ENCODE assay signal across 19 cellular contexts in genomic region chr15:51270706-51271105, GRCh38.
"Had no signal": no experiment of that assay in that cellular context is flagged by ENCODE, and none has a peak within 500 bp of the region (broad histone marks: within the 10 kb centered on the region; RNA-seq: fewer than 3 reads in every experiment).

No MANE protein-coding gene starts in this region.

- DNase-seq: activated CD4-positive, alpha-beta T cell treated with anti-CD3 and anti-CD28 coated beads for 36 hours; activated CD8-positive, alpha-beta memory T cell treated with anti-CD3 and anti-CD28 coated beads, Interleukin-2, amount 50 U/mL, for 48 hours; activated CD8-positive, alpha-beta T cell treated with anti-CD3 and anti-CD28 coated beads for 36 hours; activated naive CD4-positive, alpha-beta T cell treated with Interleukin-2 at 50 U/mL for 16 hours; effector memory CD8-positive, alpha-beta T cell; lower lobe of right lung; naive thymus-derived CD8-positive, alpha-beta T cell; right cardiac atrium; spleen; stimulated activated naive CD4-positive, alpha-beta T cell treated with Interleukin-2 at 50 U/mL for 16 hours; T-cell; testis; WERI-Rb-1 had no signal

- H3K79me2 ChIP-seq: hepatocyte had no signal

- H3K27ac Mint-ChIP-seq: activated CD4-positive, alpha-beta T cell treated with anti-CD3 and anti-CD28 coated beads for 36 hours; activated CD8-positive, alpha-beta T cell treated with anti-CD3 and anti-CD28 coated beads for 36 hours; dendritic cell treated with granulocyte-macrophage colony-stimulating factor and Interleukin-4, amounts not matched to agents 40 ng/mL and 50 ng/mL, for 4 days; effector memory CD8-positive, alpha-beta T cell; naive thymus-derived CD8-positive, alpha-beta T cell; T-cell had no signal

- H3K4me3 ChIP-seq: body of pancreas, gastroesophageal sphincter, hepatocyte, lower lobe of right lung, spleen, testis had no signal

- H3K4me3 Mint-ChIP-seq: activated CD4-positive, alpha-beta T cell treated with anti-CD3 and anti-CD28 coated beads for 36 hours; activated CD8-positive, alpha-beta T cell treated with anti-CD3 and anti-CD28 coated beads for 36 hours; dendritic cell treated with granulocyte-macrophage colony-stimulating factor and Interleukin-4, amounts not matched to agents 40 ng/mL and 50 ng/mL, for 4 days; effector memory CD8-positive, alpha-beta T cell; naive thymus-derived CD8-positive, alpha-beta T cell; T-cell had no signal

- H3K9me3 ChIP-seq: body of pancreas, gastroesophageal sphincter, lower lobe of right lung, neutrophil, spleen, testis had no signal

- H3K27me3 ChIP-seq: body of pancreas, testis had no signal

- H3K27ac ChIP-seq: body of pancreas, epithelial cell of prostate, gastroesophageal sphincter, hepatocyte, lower lobe of right lung, neutrophil, spleen, testis, WERI-Rb-1 had no signal

- ATAC-seq: activated CD4-positive, alpha-beta T cell treated with anti-CD3 and anti-CD28 coated beads for 36 hours; activated CD8-positive, alpha-beta T cell treated with anti-CD3 and anti-CD28 coated beads for 36 hours; body of pancreas; effector memory CD8-positive, alpha-beta T cell; gastroesophageal sphincter; naive thymus-derived CD8-positive, alpha-beta T cell; right cardiac atrium; T-cell had no signal

- H3K4me2 ChIP-seq: hepatocyte had no signal

- H3K36me3 Mint-ChIP-seq: naive thymus-derived CD8-positive, alpha-beta T cell; T-cell had no signal

- H3K36me3 ChIP-seq: gastroesophageal sphincter, lower lobe of right lung, neutrophil, spleen, WERI-Rb-1 had no signal

- H3K9me3 Mint-ChIP-seq: activated CD8-positive, alpha-beta T cell treated with anti-CD3 and anti-CD28 coated beads for 36 hours; dendritic cell treated with granulocyte-macrophage colony-stimulating factor and Interleukin-4, amounts not matched to agents 40 ng/mL and 50 ng/mL, for 4 days; T-cell had no signal

- H2AFZ ChIP-seq: hepatocyte had no signal
